Comparison of ENCODE assay signal across 9 cellular contexts in genomic region chr13:113647351-113648217, GRCh38. TPM values are rescaled to one million over a fixed set of nuclear protein-coding genes. Genes with fewer than 3 reads are reported as not detected.
DNase-seq lines count a peak whose midpoint lies in the region; ATAC-seq, FAIRE-seq and TF ChIP-seq lines count a peak whose summit lies in the region.
"Had no signal": no experiment of that assay in that cellular context is flagged by ENCODE, and none has a peak within 500 bp of the region (broad histone marks: within the 10 kb centered on the region; RNA-seq: fewer than 3 reads in every experiment).

No MANE protein-coding gene starts in this region.

- no peak for TF ChIP-seq POLR2A in endothelial cell of umbilical vein (IDR thresholded peaks at IDR 0.05; ENCODE audit: low read depth, low read length)

- TF ChIP-seq CTCF in PC-3 (conservative IDR thresholded peaks at IDR 0.05; ENCODE audit: low read depth, low read length), result no peak
- TF ChIP-seq CTCF in endothelial cell of umbilical vein (IDR thresholded peaks at IDR 0.05; ENCODE audit: extremely low read depth in 1 of 2, insufficient read depth in 1 of 2, low read depth in 1 of 2, low read length in 2 of 2), result no peak
- TF ChIP-seq CTCF in mucosa of descending colon (IDR thresholded peaks at IDR 0.05), result no peak

- DNase-seq in HS-27A (ENCODE audit: low read depth) (peak; percentile 29), PC-3 (peak; percentile 82), endothelial cell of umbilical vein (ENCODE audit: low read depth, low spot score) (peak; percentile 49), mucosa of descending colon (peak; percentile 93 to 98 (median 97)), HEK293T (ENCODE audit: extremely low spot score) (no peak)
- DNase-seq in stimulated activated naive CD8-positive, alpha-beta T cell treated with anti-CD3 and anti-CD28 coated beads, Interleukin-15, Interleukin-2, amounts not matched to agents 100 U/mL and 50 U/mL, for 24 hours, result no peak

- BruUV-seq in PC-3 (replicated peaks; lab: Mats Ljungman, UMichigan) (no TSS peak), endothelial cell of umbilical vein (replicated peaks; lab: Mats Ljungman, UMichigan) (no TSS peak)

- dilution Hi-C loops in endothelial cell of umbilical vein (cut with MboI; ENCODE audit: extremely low pct_ligation_motif_present, low sequenced_read_pairs), result no loop called here

- H3K4me2 ChIP-seq in PC-3 (ENCODE audit: low read length) (no peak overlapping the region), endothelial cell of umbilical vein (ENCODE audit: insufficient read depth, low read length) (no peak overlapping the region)

- no peaks in the 10 kb centered on the region for H3F3A ChIP-seq in PC-3 (ENCODE audit: low read length, unreplicated experiment)

- peaks cover 9% of the 10 kb centered on the region; the same call in 1 of the 2 replicates for H3K4me1 ChIP-seq in PC-3 (ENCODE audit: insufficient read depth, low read length)
- peaks cover 4% of the 10 kb centered on the region for H3K4me1 ChIP-seq in endothelial cell of umbilical vein (ENCODE audit: control insufficient read depth, extremely low read depth, insufficient read depth, low read length)
- peaks cover 18% of the 10 kb centered on the region for H3K4me1 ChIP-seq in mucosa of descending colon (ENCODE audit: low read depth)

- H3K4me3 ChIP-seq in PC-3 (ENCODE audit: low read length) (no peak overlapping the region), endothelial cell of umbilical vein (replicated peaks in 1 of 3; ENCODE audit: insufficient read depth in 1 of 3, low read depth in 1 of 3, low read length in 3 of 3) (no peak overlapping the region), mucosa of descending colon (no peak overlapping the region)

- peak; percentile 87 for ATAC-seq in PC-3
- peak; percentile 94 for ATAC-seq in mucosa of descending colon
- no peak for ATAC-seq in GM21737 (IDR thresholded peaks at IDR 0.05; ENCODE audit: unreplicated experiment)
- ATAC-seq in GM18520 (IDR thresholded peaks at IDR 0.05; ENCODE audit: unreplicated experiment), result no peak
- no peak for ATAC-seq in stimulated activated naive CD8-positive, alpha-beta T cell treated with anti-CD3 and anti-CD28 coated beads, Interleukin-15, Interleukin-2, amounts not matched to agents 100 U/mL and 50 U/mL, for 24 hours

- POLR2A ChIA-PET in PC-3 (lab: Charles Lee; ENCODE audit: unreplicated experiment), result interaction anchor here (0.6 kb wide), 1 partner anchor 94 kb away, joined by 3 read pairs; no protein-coding TSS in a partner anchor
- POLR2A ChIA-PET in endothelial cell of umbilical vein (lab: Charles Lee), result no interaction called here
- POLR2A ChIA-PET in HEK293T (lab: Yijun Ruan, JAX), result no interaction called here

- H3K36me3 ChIP-seq in PC-3 (ENCODE audit: low read depth, low read length), result no peaks in the 10 kb centered on the region
- no peaks in the 10 kb centered on the region for H3K36me3 ChIP-seq in endothelial cell of umbilical vein (ENCODE audit: control insufficient read depth in 2 of 2, extremely low read depth in 1 of 2, insufficient read depth in 2 of 2, low read length in 2 of 2)
- no peaks in the 10 kb centered on the region for H3K36me3 ChIP-seq in mucosa of descending colon (ENCODE audit: low read depth)

- no peaks in the 10 kb centered on the region for H3K9me3 ChIP-seq in PC-3 (ENCODE audit: low read length)
- H3K9me3 ChIP-seq in endothelial cell of umbilical vein (replicated peaks; ENCODE audit: control insufficient read depth, insufficient read depth, low read length), result no peaks in the 10 kb centered on the region
- H3K9me3 ChIP-seq in mucosa of descending colon, result no peaks in the 10 kb centered on the region

- peak; percentile 68 for FAIRE-seq in endothelial cell of umbilical vein (lab: Jason Lieb, UNC)

- H3K9ac ChIP-seq in PC-3 (ENCODE audit: low read length) (no peak overlapping the region), endothelial cell of umbilical vein (replicated peaks; ENCODE audit: extremely low read depth, insufficient read depth, low read length) (no peak overlapping the region)

- CTCF ChIA-PET in PC-3 (lab: Charles Lee) (no interaction called here), endothelial cell of umbilical vein (lab: Charles Lee) (interaction anchor here (0.6 to 1.2 kb wide), 3 partner anchors 9 to 69 kb away, joined by 3 read pairs; no protein-coding TSS in a partner anchor), HEK293T (lab: Yijun Ruan, JAX) (no interaction called here)

- H4K20me1 ChIP-seq in PC-3 (ENCODE audit: low read length), result no peaks in the 10 kb centered on the region
- no peaks in the 10 kb centered on the region for H4K20me1 ChIP-seq in endothelial cell of umbilical vein (replicated peaks; ENCODE audit: control insufficient read depth, extremely low read depth, insufficient read depth, low read length)

- intact Hi-C loops in PC-3 (cut with micrococcal nuclease) (loop anchor here (2.0 kb wide), 1 partner anchor 13 kb away; no protein-coding TSS in a partner anchor), endothelial cell of umbilical vein (cut with micrococcal nuclease) (no loop called here), mucosa of descending colon (cut with DNase I, micrococcal nuclease) (no loop called here)

- H3K27me3 ChIP-seq in PC-3 (ENCODE audit: low read length) (no peaks in the 10 kb centered on the region), endothelial cell of umbilical vein (ENCODE audit: control insufficient read depth in 2 of 2, insufficient read depth in 2 of 2, low read length in 2 of 2) (no peaks in the 10 kb centered on the region)

- no peaks in the 10 kb centered on the region for H3K9me2 ChIP-seq in PC-3 (replicated peaks; ENCODE audit: low read length)

- H2AFZ ChIP-seq in PC-3 (ENCODE audit: low read length), result no peak overlapping the region
- no peak overlapping the region for H2AFZ ChIP-seq in endothelial cell of umbilical vein (ENCODE audit: low read depth, low read length)

- H3K27ac ChIP-seq in PC-3 (ENCODE audit: low read length) (0 out of 2 replicates have a peak overlapping the region, but pooled peaks have one; percentile 14), endothelial cell of umbilical vein (ENCODE audit: insufficient read depth, low read depth, low read length) (no peak overlapping the region)

- no peaks in the 10 kb centered on the region for H3K79me2 ChIP-seq in PC-3 (ENCODE audit: low read length)
- no peaks in the 10 kb centered on the region for H3K79me2 ChIP-seq in endothelial cell of umbilical vein (ENCODE audit: control insufficient read depth, insufficient read depth, low read length)

- no peaks in the 10 kb centered on the region for H3K9me1 ChIP-seq in endothelial cell of umbilical vein (replicated peaks; ENCODE audit: control insufficient read depth, extremely low read depth, insufficient read depth, low read length)

TF ChIP-seq in endothelial cell of umbilical vein, 7 proteins besides CTCF, POLR2A, EP300 and RAD21:
- TF ChIP-seq FOS (IDR thresholded peaks at IDR 0.05; ENCODE audit: borderline replicate concordance, insufficient read depth, low read length) (no peak), POLR2AphosphoS5 (IDR thresholded peaks at IDR 0.05; ENCODE audit: insufficient read depth, low read depth, low read length) (peak; percentile 23)

TF ChIP-seq in HEK293T, 16 proteins besides CTCF, POLR2A, EP300 and RAD21:
- no peak for TF ChIP-seq SP1 (IDR thresholded peaks at IDR 0.05)
- no peak for TF ChIP-seq L3MBTL2 (conservative IDR thresholded peaks at IDR 0.05)
- TF ChIP-seq FOXM1 (IDR thresholded peaks at IDR 0.05; ENCODE audit: borderline replicate concordance), result no peak
- TF ChIP-seq ARNT (IDR thresholded peaks at IDR 0.05), result no peak
- no peak for TF ChIP-seq NFRKB (IDR thresholded peaks at IDR 0.05)
- TF ChIP-seq SUZ12 (IDR thresholded peaks at IDR 0.05), result no peak
- TF ChIP-seq PKNOX1 (IDR thresholded peaks at IDR 0.05), result no peak
- TF ChIP-seq ZNF384 (IDR thresholded peaks at IDR 0.05), result no peak
- TF ChIP-seq HDGF (IDR thresholded peaks at IDR 0.05; ENCODE audit: borderline replicate concordance), result no peak
- no peak for TF ChIP-seq LEF1 (IDR thresholded peaks at IDR 0.05; ENCODE audit: borderline replicate concordance)
- no peak for TF ChIP-seq CTBP1 (IDR thresholded peaks at IDR 0.05; ENCODE audit: borderline replicate concordance)
- no peak for TF ChIP-seq ELF4 (IDR thresholded peaks at IDR 0.05)
- no peak for TF ChIP-seq FOXK2 (IDR thresholded peaks at IDR 0.05)
- no peak for TF ChIP-seq BHLHE40 (IDR thresholded peaks at IDR 0.05; ENCODE audit: borderline replicate concordance)
- TF ChIP-seq FOXA1 (IDR thresholded peaks at IDR 0.05), result no peak
- no peak for TF ChIP-seq TARDBP (IDR thresholded peaks at IDR 0.05)
TF ChIP-seq in HEK293T: peak in this region for 0.

RNA-seq across cellular contexts. Expression of gene ATP4B, which starts 10.4 kb away (rescaled TPM):
- total RNA-seq in PC-3 (2014; rRNA removed) (not detected in 2 replicates), endothelial cell of umbilical vein (not detected in 2 replicates), mucosa of descending colon (under 1 TPM in 1 of 3 donors, not detected in 2; 0.19 TPM)
- 0.05 and 0.06 TPM in 2 replicates for polyA plus RNA-seq in endothelial cell of umbilical vein
- 0.08 TPM in 2 replicates for polyA plus RNA-seq in endothelial cell of umbilical vein (2011; cell fraction: cytosol; rRNA removed)
- polyA plus RNA-seq in endothelial cell of umbilical vein (2011; cell fraction: nucleus; rRNA removed), result 0.16 and 0.21 TPM in 2 replicates
- 0.11 TPM in 1 of 2 replicates, not detected in the other for polyA plus RNA-seq in endothelial cell of umbilical vein (2012)
- polyA minus RNA-seq in endothelial cell of umbilical vein, result not detected in 2 replicates
- not detected for polyA minus RNA-seq in endothelial cell of umbilical vein (2011; cell fraction: cytosol; rRNA and poly(A)+ RNA removed)
- not detected in 2 replicates for polyA minus RNA-seq in endothelial cell of umbilical vein (2011; cell fraction: nucleus; rRNA and poly(A)+ RNA removed)

RNA-seq across cellular contexts. Expression of gene GRK1, which starts 19.4 kb away (rescaled TPM):
- total RNA-seq in PC-3 (2014; rRNA removed) (not detected in 2 replicates), endothelial cell of umbilical vein (not detected in 2 replicates), mucosa of descending colon (under 1 TPM; 0.09 to 0.19 (median 0.09) TPM)
- polyA plus RNA-seq in endothelial cell of umbilical vein, result not detected in 2 replicates
- not detected in 2 replicates for polyA plus RNA-seq in endothelial cell of umbilical vein (2011; cell fraction: cytosol; rRNA removed)
- polyA plus RNA-seq in endothelial cell of umbilical vein (2011; cell fraction: nucleus; rRNA removed), result not detected in 2 replicates
- polyA plus RNA-seq in endothelial cell of umbilical vein (2012), result not detected in 2 replicates
- polyA minus RNA-seq in endothelial cell of umbilical vein, result not detected in 2 replicates
- not detected for polyA minus RNA-seq in endothelial cell of umbilical vein (2011; cell fraction: cytosol; rRNA and poly(A)+ RNA removed)
- not detected in 2 replicates for polyA minus RNA-seq in endothelial cell of umbilical vein (2011; cell fraction: nucleus; rRNA and poly(A)+ RNA removed)
- total RNA-seq: glomerular endothelial cell had no signal

Comparison
In these comparisons a context has a peak if more than half of its experiments do, and no peak if none do; other contexts are left out.
1. DNase-seq: peak in HS-27A (single experiment), PC-3 (single experiment), endothelial cell of umbilical vein (single experiment) and mucosa of descending colon (3 of 3); none in HEK293T (single experiment) and stimulated activated naive CD8-positive, alpha-beta T cell treated with anti-CD3 and anti-CD28 coated beads, Interleukin-15, Interleukin-2, amounts not matched to agents 100 U/mL and 50 U/mL, for 24 hours (single experiment).
2. ATAC-seq: peak in PC-3 (single experiment) and mucosa of descending colon (single experiment); none in GM21737 (single experiment), GM18520 (single experiment) and stimulated activated naive CD8-positive, alpha-beta T cell treated with anti-CD3 and anti-CD28 coated beads, Interleukin-15, Interleukin-2, amounts not matched to agents 100 U/mL and 50 U/mL, for 24 hours (single experiment).